Comparison of ENCODE assay signal across 1 cellular context in the genomic region with DNA sequence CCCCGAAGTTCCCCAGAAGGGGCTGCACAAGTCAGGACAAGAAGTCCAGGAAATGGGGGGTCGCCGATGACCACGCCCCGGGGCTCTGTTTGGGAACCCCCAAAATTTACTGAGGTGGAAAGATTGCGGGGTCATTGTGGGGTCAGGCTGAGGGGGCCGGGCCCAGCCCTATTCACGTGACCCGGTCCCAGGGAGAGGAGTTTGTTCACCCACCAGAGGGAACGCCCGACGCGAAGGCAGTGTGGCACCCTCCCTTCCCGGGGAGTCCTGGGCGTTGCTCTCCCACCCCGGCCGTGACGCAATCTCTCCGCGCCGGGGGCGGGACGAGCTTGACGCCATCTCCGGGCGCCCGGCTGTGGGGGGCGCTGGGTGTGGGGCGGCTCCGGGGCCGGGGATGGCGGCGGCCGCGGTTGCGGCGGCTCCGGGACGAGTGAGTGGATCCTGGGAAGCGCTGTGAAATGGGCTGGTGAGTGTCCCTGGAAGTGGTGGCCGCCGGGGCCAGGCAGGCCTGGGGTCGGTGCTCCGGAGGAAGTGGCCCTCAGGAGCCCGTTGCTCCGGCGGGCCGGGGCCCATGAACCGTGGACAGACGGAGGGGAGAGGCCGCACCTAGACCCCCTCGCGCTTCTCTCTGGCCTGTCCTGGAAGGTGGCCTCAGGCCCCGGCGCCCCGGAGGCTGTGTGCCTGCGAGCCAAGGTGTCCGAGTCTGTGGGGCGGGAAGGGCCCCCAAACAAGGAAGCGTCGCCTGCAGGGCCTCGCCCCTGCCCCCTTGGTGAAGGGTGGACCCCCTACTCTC.
TF ChIP-seq lines count a peak whose summit lies in the region.

A gene with protein sequence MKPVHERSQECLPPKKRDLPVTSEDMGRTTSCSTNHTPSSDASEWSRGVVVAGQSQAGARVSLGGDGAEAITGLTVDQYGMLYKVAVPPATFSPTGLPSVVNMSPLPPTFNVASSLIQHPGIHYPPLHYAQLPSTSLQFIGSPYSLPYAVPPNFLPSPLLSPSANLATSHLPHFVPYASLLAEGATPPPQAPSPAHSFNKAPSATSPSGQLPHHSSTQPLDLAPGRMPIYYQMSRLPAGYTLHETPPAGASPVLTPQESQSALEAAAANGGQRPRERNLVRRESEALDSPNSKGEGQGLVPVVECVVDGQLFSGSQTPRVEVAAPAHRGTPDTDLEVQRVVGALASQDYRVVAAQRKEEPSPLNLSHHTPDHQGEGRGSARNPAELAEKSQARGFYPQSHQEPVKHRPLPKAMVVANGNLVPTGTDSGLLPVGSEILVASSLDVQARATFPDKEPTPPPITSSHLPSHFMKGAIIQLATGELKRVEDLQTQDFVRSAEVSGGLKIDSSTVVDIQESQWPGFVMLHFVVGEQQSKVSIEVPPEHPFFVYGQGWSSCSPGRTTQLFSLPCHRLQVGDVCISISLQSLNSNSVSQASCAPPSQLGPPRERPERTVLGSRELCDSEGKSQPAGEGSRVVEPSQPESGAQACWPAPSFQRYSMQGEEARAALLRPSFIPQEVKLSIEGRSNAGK (plus strand): TSS at position 338 of the 793 bp plus-strand sequence. CDS start 3,765 bp downstream, outside the sequence.

TF ChIP-seq in Ishikawa, 13 proteins besides CTCF, POLR2A, EP300 and RAD21 (continued from another document):
- TF ChIP-seq, protein P1, sequence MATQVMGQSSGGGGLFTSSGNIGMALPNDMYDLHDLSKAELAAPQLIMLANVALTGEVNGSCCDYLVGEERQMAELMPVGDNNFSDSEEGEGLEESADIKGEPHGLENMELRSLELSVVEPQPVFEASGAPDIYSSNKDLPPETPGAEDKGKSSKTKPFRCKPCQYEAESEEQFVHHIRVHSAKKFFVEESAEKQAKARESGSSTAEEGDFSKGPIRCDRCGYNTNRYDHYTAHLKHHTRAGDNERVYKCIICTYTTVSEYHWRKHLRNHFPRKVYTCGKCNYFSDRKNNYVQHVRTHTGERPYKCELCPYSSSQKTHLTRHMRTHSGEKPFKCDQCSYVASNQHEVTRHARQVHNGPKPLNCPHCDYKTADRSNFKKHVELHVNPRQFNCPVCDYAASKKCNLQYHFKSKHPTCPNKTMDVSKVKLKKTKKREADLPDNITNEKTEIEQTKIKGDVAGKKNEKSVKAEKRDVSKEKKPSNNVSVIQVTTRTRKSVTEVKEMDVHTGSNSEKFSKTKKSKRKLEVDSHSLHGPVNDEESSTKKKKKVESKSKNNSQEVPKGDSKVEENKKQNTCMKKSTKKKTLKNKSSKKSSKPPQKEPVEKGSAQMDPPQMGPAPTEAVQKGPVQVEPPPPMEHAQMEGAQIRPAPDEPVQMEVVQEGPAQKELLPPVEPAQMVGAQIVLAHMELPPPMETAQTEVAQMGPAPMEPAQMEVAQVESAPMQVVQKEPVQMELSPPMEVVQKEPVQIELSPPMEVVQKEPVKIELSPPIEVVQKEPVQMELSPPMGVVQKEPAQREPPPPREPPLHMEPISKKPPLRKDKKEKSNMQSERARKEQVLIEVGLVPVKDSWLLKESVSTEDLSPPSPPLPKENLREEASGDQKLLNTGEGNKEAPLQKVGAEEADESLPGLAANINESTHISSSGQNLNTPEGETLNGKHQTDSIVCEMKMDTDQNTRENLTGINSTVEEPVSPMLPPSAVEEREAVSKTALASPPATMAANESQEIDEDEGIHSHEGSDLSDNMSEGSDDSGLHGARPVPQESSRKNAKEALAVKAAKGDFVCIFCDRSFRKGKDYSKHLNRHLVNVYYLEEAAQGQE (IDR thresholded peaks at IDR 0.05; ENCODE audit: low read depth) = no peak
- TF ChIP-seq YY1 (IDR thresholded peaks at IDR 0.05; ENCODE audit: low read depth) = peak; percentile 71
- no peak for TF ChIP-seq NFIC (IDR thresholded peaks at IDR 0.05)
- no peak for TF ChIP-seq TEAD4 (IDR thresholded peaks at IDR 0.05)
- peak; percentile 72; the same call in 1 of the 2 replicates for TF ChIP-seq TCF12 (IDR thresholded peaks at IDR 0.05; ENCODE audit: low read depth)
- peak; percentile 64; the same call in 1 of the 2 replicates for TF ChIP-seq CEBPB (IDR thresholded peaks at IDR 0.05)
- peak; percentile 79 for TF ChIP-seq TAF1 (IDR thresholded peaks at IDR 0.05; ENCODE audit: low read depth)
- TF ChIP-seq, protein P2, sequence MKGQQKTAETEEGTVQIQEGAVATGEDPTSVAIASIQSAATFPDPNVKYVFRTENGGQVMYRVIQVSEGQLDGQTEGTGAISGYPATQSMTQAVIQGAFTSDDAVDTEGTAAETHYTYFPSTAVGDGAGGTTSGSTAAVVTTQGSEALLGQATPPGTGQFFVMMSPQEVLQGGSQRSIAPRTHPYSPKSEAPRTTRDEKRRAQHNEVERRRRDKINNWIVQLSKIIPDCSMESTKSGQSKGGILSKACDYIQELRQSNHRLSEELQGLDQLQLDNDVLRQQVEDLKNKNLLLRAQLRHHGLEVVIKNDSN (IDR thresholded peaks at IDR 0.05) = peak; percentile 84
